ENCODE assay signal across 14 cellular contexts in the genomic region with DNA sequence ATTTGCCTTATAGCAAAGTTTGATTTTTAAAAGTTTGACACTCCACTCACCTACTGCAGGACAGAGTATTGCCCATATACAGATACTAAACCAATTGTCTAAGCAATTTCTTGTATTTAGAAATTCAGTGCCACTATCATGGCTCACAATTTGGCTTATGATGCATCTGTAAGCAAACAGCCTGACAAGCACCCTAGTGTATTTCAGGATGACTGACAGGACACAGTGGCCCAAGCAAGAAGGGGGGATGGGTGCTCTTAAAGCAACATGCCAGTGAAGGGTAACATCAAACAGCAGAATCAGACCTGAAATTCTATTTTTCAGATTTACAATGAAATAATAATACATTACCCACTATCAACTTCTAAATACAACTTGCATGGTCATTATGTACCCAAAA. TPM values are rescaled to one million over a fixed set of nuclear protein-coding genes. Genes with fewer than 3 reads are reported as not detected.
DNase-seq lines count a peak whose midpoint lies in the region; ATAC-seq and TF ChIP-seq lines count a peak whose summit lies in the region.
"Had no signal": no experiment of that assay in that cellular context is flagged by ENCODE, and none has a peak within 500 bp of the region (broad histone marks: within the 10 kb centered on the region; RNA-seq: fewer than 3 reads in every experiment).

No MANE protein-coding gene starts in this region.

- peaks cover 9% of the 10 kb centered on the region; the same call in 1 of the 2 replicates for H3F3A ChIP-seq in MM.1S (ENCODE audit: insufficient read depth, low read length)
- no peaks in the 10 kb centered on the region for H3F3A ChIP-seq in smooth muscle cell (ENCODE audit: low read depth)

- ATAC-seq in gastroesophageal sphincter (no peak), GM18511 (IDR thresholded peaks at IDR 0.05; ENCODE audit: unreplicated experiment) (no peak)
- ATAC-seq: SK-N-SH treated with all-trans-retinoic acid at 6 μM for 48 hours had no signal

- H2AFZ ChIP-seq in MM.1S (ENCODE audit: low read length) (peak overlapping the region; percentile 43; the same call in 1 of the 2 replicates), smooth muscle cell (ENCODE audit: low read depth) (peak overlapping the region; percentile 51)

- no peaks in the 10 kb centered on the region for H4K20me1 ChIP-seq in MM.1S (ENCODE audit: insufficient read depth, low read length)
- no peaks in the 10 kb centered on the region for H4K20me1 ChIP-seq in smooth muscle cell (ENCODE audit: low read depth)

- H3K79me2 ChIP-seq in MM.1S (ENCODE audit: low read length): no peaks in the 10 kb centered on the region
- no peaks in the 10 kb centered on the region for H3K79me2 ChIP-seq in smooth muscle cell (ENCODE audit: low read depth)

- H3K9ac ChIP-seq in MM.1S (ENCODE audit: low read length) (peak overlapping the region; percentile 4; the same call in 1 of the 2 replicates), smooth muscle cell (ENCODE audit: low read depth) (no peak overlapping the region)

- peak; percentile 79 for DNase-seq in MM.1S
- peak in 47 of 56 donors; percentile 2 to 90 (median 49) for DNase-seq in amygdala (lab: John Stamatoyannopoulos, UW)
- DNase-seq in hippocampal formation (lab: John Stamatoyannopoulos, UW): peak; percentile 62 to 91
- DNase-seq in smooth muscle cell (lab: John Stamatoyannopoulos, UW; ENCODE audit: unreplicated experiment): no peak
- DNase-seq in activated effector memory CD4-positive, alpha-beta T cell treated with anti-CD3 and anti-CD28 coated beads, Interleukin-2, amount 50 U/mL, for 16 hours: no peak
- no peak for DNase-seq in erythroblast (lab: John Stamatoyannopoulos, UW)
- DNase-seq: activated CD4-positive, alpha-beta T cell treated with anti-CD3 and anti-CD28 coated beads, Interleukin-2, amount 10 ng/mL, durations not matched to agents 7 days and 5 days; activated naive CD4-positive, alpha-beta T cell treated with anti-CD3 and anti-CD28 coated beads for 36 hours; Calu3; effector CD8-positive, alpha-beta T cell; stimulated activated CD4-positive, alpha-beta T cell treated with anti-CD3 and anti-CD28 coated beads, Interleukin-2, amount 100 ng/mL, for 48 hours had no signal

- TF ChIP-seq CTCF in MM.1S (IDR thresholded peaks at IDR 0.05; ENCODE audit: low read length): no peak
- no peak for TF ChIP-seq CTCF in smooth muscle cell (IDR thresholded peaks at IDR 0.05; ENCODE audit: borderline replicate concordance, insufficient read depth, poor library complexity, severe bottlenecking)
- no peak for TF ChIP-seq CTCF in gastroesophageal sphincter (IDR thresholded peaks at IDR 0.05)

- H3K9me3 ChIP-seq in MM.1S (replicated peaks; ENCODE audit: insufficient read depth, low read length): no peaks in the 10 kb centered on the region
- H3K9me3 ChIP-seq in smooth muscle cell (replicated peaks; ENCODE audit: low read depth): no peaks in the 10 kb centered on the region
- no peaks in the 10 kb centered on the region for H3K9me3 ChIP-seq in gastroesophageal sphincter

- H3K4me1 ChIP-seq in MM.1S (ENCODE audit: low read length) (peaks cover 18% of the 10 kb centered on the region), smooth muscle cell (ENCODE audit: low read depth) (peaks cover 6% of the 10 kb centered on the region), gastroesophageal sphincter (peaks cover 3 to 41% (median 6%) of the 10 kb centered on the region in 3 donors)

- H3K4me2 ChIP-seq in MM.1S (ENCODE audit: low read depth, low read length): peak overlapping the region; percentile 56; the same call in 1 of the 2 replicates
- H3K4me2 ChIP-seq in smooth muscle cell: no peak overlapping the region

- no peaks in the 10 kb centered on the region; the same call in 1 of the 2 replicates for H3K9me2 ChIP-seq in MM.1S (replicated peaks; ENCODE audit: insufficient read depth, low read length)

- H3K36me3 ChIP-seq in MM.1S (replicated peaks; ENCODE audit: insufficient read depth, low read length) (no peaks in the 10 kb centered on the region), smooth muscle cell (ENCODE audit: low read depth) (no peaks in the 10 kb centered on the region), gastroesophageal sphincter (no peaks in the 10 kb centered on the region)

- no peak for TF ChIP-seq POLR2A in gastroesophageal sphincter (IDR thresholded peaks at IDR 0.05)
- no peak for TF ChIP-seq POLR2A in erythroblast (IDR thresholded peaks at IDR 0.05; ENCODE audit: low read length)

- H3K4me3 ChIP-seq in MM.1S (ENCODE audit: low read length): peak overlapping the region; percentile 35
- H3K4me3 ChIP-seq in smooth muscle cell: no peak overlapping the region
- H3K4me3 ChIP-seq in gastroesophageal sphincter: peak overlapping the region in 1 of 2 donors; percentile 6

- no peak for TF ChIP-seq EP300 in gastroesophageal sphincter (IDR thresholded peaks at IDR 0.05)

- no peaks in the 10 kb centered on the region for H3K27me3 ChIP-seq in MM.1S (replicated peaks; ENCODE audit: insufficient read depth, low read length)
- H3K27me3 ChIP-seq in smooth muscle cell (ENCODE audit: low read depth): no peaks in the 10 kb centered on the region
- H3K27me3 ChIP-seq in gastroesophageal sphincter: no peaks in the 10 kb centered on the region

- peak overlapping the region; percentile 35; the same call in 1 of the 2 replicates for H3K27ac ChIP-seq in MM.1S (ENCODE audit: low read length)
- H3K27ac ChIP-seq in smooth muscle cell (ENCODE audit: low read depth): peak overlapping the region; percentile 1
- H3K27ac ChIP-seq in gastroesophageal sphincter: peak overlapping the region in 1 of 4 donors; percentile 20

RNA-seq across cellular contexts. Expression of a gene that starts 30.5 kb away (rescaled TPM):
- total RNA-seq in smooth muscle cell: 1.2 and 1.3 TPM in 2 replicates
- polyA plus RNA-seq in smooth muscle cell: 1.3 TPM in 1 of 2 replicates, not detected in the other
- 10 to 100 TPM in 2 of 4 donors, 1 to 10 TPM in 2; 5.1 to 22.0 (median 13.8) TPM for total RNA-seq in gastroesophageal sphincter
- total RNA-seq: activated naive CD4-positive, alpha-beta T cell treated with anti-CD3 and anti-CD28 coated beads for 36 hours; Calu3 had no signal

Comparison
In these comparisons a context has a peak if more than half of its experiments do, and no peak if none do; other contexts are left out.
1. DNase-seq: peak in MM.1S (single experiment), amygdala (47 of 56) and hippocampal formation (2 of 2); none in smooth muscle cell (single experiment), activated effector memory CD4-positive, alpha-beta T cell treated with anti-CD3 and anti-CD28 coated beads, Interleukin-2, amount 50 U/mL, for 16 hours (single experiment) and erythroblast (0 of 2).